Comparison of ENCODE assay signal across 10 cellular contexts in genomic region chr1:215637041-215637573, GRCh38.
DNase-seq lines count a peak whose midpoint lies in the region; ATAC-seq, FAIRE-seq and TF ChIP-seq lines count a peak whose summit lies in the region.
"Had no signal": no experiment of that assay in that cellular context is flagged by ENCODE, and none has a peak within 500 bp of the region (broad histone marks: within the 10 kb centered on the region; RNA-seq: fewer than 3 reads in every experiment).

No MANE protein-coding gene starts in this region.

- POLR2A ChIA-PET in GM12878 (lab: Charles Lee): interaction anchor here (1.2 kb wide), 1 partner anchor 13 kb away, joined by 4 read pairs; no protein-coding TSS in a partner anchor
- POLR2A ChIA-PET in naive thymus-derived CD8-positive, alpha-beta T cell (lab: Charles Lee): no interaction called here

- intact Hi-C loops in GM12878 (cut with micrococcal nuclease; ENCODE audit: unreplicated experiment): no loop called here

- H3K4me3 Mint-ChIP-seq in naive thymus-derived CD8-positive, alpha-beta T cell: no peak overlapping the region

- no peak overlapping the region for H3K27ac Mint-ChIP-seq in naive thymus-derived CD8-positive, alpha-beta T cell

- DNase-seq in GM04504 (ENCODE audit: low read depth) (peak; percentile 53), GM12878 (ENCODE audit: low read depth, low spot score) (no peak), H54 (ENCODE audit: insufficient read length, low spot score) (no peak), DMS53 treated with DMSO at 0.1 percent for 48 hours (lab: John Stamatoyannopoulos, UW; ENCODE audit: unreplicated experiment) (no peak), AML-193 (lab: John Stamatoyannopoulos, UW) (no peak)
- DNase-seq in naive thymus-derived CD8-positive, alpha-beta T cell: no peak
- DNase-seq: SHP77 had no signal

- WGBS in GM12878 (ENCODE audit: insufficient coverage, insufficient replicate concordance, low lambda C conversion rate, missing lambda C conversion rate): 51% methylated on average over 7 of the region's 7 CpGs

- ATAC-seq in GM12878: peak; percentile 37
- no peak for ATAC-seq in naive thymus-derived CD8-positive, alpha-beta T cell

- H3K4me1 ChIP-seq in GM12878 (ENCODE audit: control insufficient read depth, insufficient read depth, low read length): no peaks in the 10 kb centered on the region
- peaks cover 16% of the 10 kb centered on the region for H3K4me1 ChIP-seq in skeletal muscle satellite cell (ENCODE audit: control insufficient read depth, insufficient read depth, low read length)

- H4K20me1 ChIP-seq in GM12878 (ENCODE audit: control insufficient read depth, insufficient read depth): no peaks in the 10 kb centered on the region

- no TSS peak for BruUV-seq in GM12878 (replicated peaks; lab: Mats Ljungman, UMichigan)

- H3K4me3 ChIP-seq in GM12878 (no peak overlapping the region), skeletal muscle satellite cell (ENCODE audit: low read length) (peak overlapping the region; percentile 52)

- TF ChIP-seq POLR2A in GM12878 (IDR thresholded peaks at IDR 0.05; ENCODE audit: low read depth, low read length): no peak
- TF ChIP-seq POLR2A in H54 (IDR thresholded peaks at IDR 0.05; ENCODE audit: low read depth, low read length): no peak

- H3K4me2 ChIP-seq in GM12878 (ENCODE audit: control insufficient read depth, insufficient read depth) (no peak overlapping the region), skeletal muscle satellite cell (ENCODE audit: low read length) (peak overlapping the region; percentile 74)
- H3K4me2 ChIP-seq: KMS-11 had no signal

- no peaks in the 10 kb centered on the region for H3K9me3 Mint-ChIP-seq in naive thymus-derived CD8-positive, alpha-beta T cell

- peaks cover 0 to 25% (median 13%) of the 10 kb centered on the region in 5 donors for H3K27me3 Mint-ChIP-seq in naive thymus-derived CD8-positive, alpha-beta T cell

- SMC1A ChIA-PET in GM12878 (lab: Charles Lee; ENCODE audit: uncharacterized antibody, unreplicated experiment): interaction anchor here (0.9 to 9.3 kb wide), 2 partner anchors 30 to 52 kb away, joined by 3 to 60 read pairs; no protein-coding TSS in a partner anchor

- no peaks in the 10 kb centered on the region for H3K36me3 ChIP-seq in GM12878 (ENCODE audit: control insufficient read depth in 2 of 2, insufficient read depth in 2 of 2, low read length in 1 of 2)
- H3K36me3 ChIP-seq in skeletal muscle satellite cell (ENCODE audit: insufficient read depth, low read length): no peaks in the 10 kb centered on the region

- H3K27me3 ChIP-seq in GM12878 (replicated peaks in 1 of 2; ENCODE audit: control insufficient read depth in 2 of 2, insufficient read depth in 2 of 2, low read length in 1 of 2) (no peaks in the 10 kb centered on the region), skeletal muscle satellite cell (ENCODE audit: control insufficient read depth, insufficient read depth, low read length) (no peaks in the 10 kb centered on the region)

- CTCF ChIA-PET in GM12878 (lab: Yijun Ruan, JAX): no interaction called here

- no peak overlapping the region for H3K9ac ChIP-seq in GM12878 (ENCODE audit: control insufficient read depth, insufficient read depth, low read length)
- H3K9ac ChIP-seq in skeletal muscle satellite cell (ENCODE audit: low read depth, low read length): peak overlapping the region; percentile 23
- H3K9ac ChIP-seq: KMS-11 had no signal

- H3K27ac ChIP-seq in GM12878 (ENCODE audit: control insufficient read depth, insufficient read depth): no peak overlapping the region
- H3K27ac ChIP-seq: KMS-11 had no signal

- RAD21 ChIA-PET in GM12878 (lab: Charles Lee; ENCODE audit: unreplicated experiment): interaction anchor here (1.8 kb wide), 1 partner anchor 27 kb away, joined by 7 read pairs; no protein-coding TSS in a partner anchor

- H3K4me1 Mint-ChIP-seq in naive thymus-derived CD8-positive, alpha-beta T cell: no peaks in the 10 kb centered on the region

- H3K79me2 ChIP-seq in GM12878 (ENCODE audit: control insufficient read depth, insufficient read depth, low read length): no peaks in the 10 kb centered on the region

- no peak for TF ChIP-seq RAD21 in GM12878 (IDR thresholded peaks at IDR 0.05; ENCODE audit: insufficient read depth, low read depth, low read length)

- H3K36me3 Mint-ChIP-seq in naive thymus-derived CD8-positive, alpha-beta T cell: no peaks in the 10 kb centered on the region

- TF ChIP-seq EP300 in GM12878 (IDR thresholded peaks at IDR 0.05; ENCODE audit: borderline replicate concordance in 1 of 2, control insufficient read depth in 1 of 2, low read depth in 2 of 2, low read length in 2 of 2): no peak

- H2AFZ ChIP-seq in GM12878 (ENCODE audit: control insufficient read depth, low read depth, low read length): no peak overlapping the region

- H3K9me3 ChIP-seq in GM12878 (replicated peaks; ENCODE audit: control insufficient read depth, insufficient read depth, low read length) (no peaks in the 10 kb centered on the region), skeletal muscle satellite cell (replicated peaks; ENCODE audit: low read length) (no peaks in the 10 kb centered on the region)

- FAIRE-seq in GM12878 (lab: Jason Lieb, UNC) (no peak), islet of Langerhans (lab: Jason Lieb, UNC) (peak; percentile 30), H54 (lab: Jason Lieb, UNC) (no peak)

- TF ChIP-seq CTCF in GM12878 (IDR thresholded peaks at IDR 0.05 in 2 of 3, conservative IDR thresholded peaks at IDR 0.05 in 1 of 3; ENCODE audit: control insufficient read depth in 2 of 3, extremely low read depth in 1 of 3, insufficient read depth in 1 of 3, low read depth in 3 of 3, low read length in 3 of 3): no peak

- in situ Hi-C loops in GM12878 (cut with MboI): no loop called here

TF ChIP-seq in GM12878, 131 proteins besides CTCF, POLR2A, EP300 and RAD21:
- TF ChIP-seq IKZF2 (IDR thresholded peaks at IDR 0.05) (peak in 1 of 2 experiments; percentile 49; a peak in 1 of 4 replicates), ZNF687 (IDR thresholded peaks at IDR 0.05) (peak; percentile 35; the same call in 1 of the 2 replicates), RAD51 (IDR thresholded peaks at IDR 0.05) (peak; percentile 36; the same call in 1 of the 2 replicates), REST (IDR thresholded peaks at IDR 0.05; ENCODE audit: low read depth, low read length) (no peak)
